Comparison of ENCODE assay signal across 7 cellular contexts in genomic region chr3:153445817-153446216, GRCh38.
"Had no signal": no experiment of that assay in that cellular context is flagged by ENCODE, and none has a peak within 500 bp of the region (broad histone marks: within the 10 kb centered on the region; RNA-seq: fewer than 3 reads in every experiment).

No MANE protein-coding gene starts in this region.

- ATAC-seq: HepG2, K562 had no signal

- H3K36me3 Mint-ChIP-seq: IgD-negative memory B cell had no signal

- H3K27ac Mint-ChIP-seq: IgD-negative memory B cell had no signal

- H3K4me3 ChIP-seq: K562 had no signal

- DNase-seq: IMR-90, KBM-7 had no signal

- H3K27ac ChIP-seq: HL-60 had no signal

- H3K9me3 Mint-ChIP-seq: IgD-negative memory B cell had no signal

- H3K4me3 Mint-ChIP-seq: IgD-negative memory B cell had no signal

- FAIRE-seq: HepG2, HTR-8/SVneo, K562 had no signal

- H3K27me3 Mint-ChIP-seq: IgD-negative memory B cell had no signal

- H3K4me1 Mint-ChIP-seq: IgD-negative memory B cell had no signal
